ENCODE assay signal across 8 cellular contexts in the genomic region with DNA sequence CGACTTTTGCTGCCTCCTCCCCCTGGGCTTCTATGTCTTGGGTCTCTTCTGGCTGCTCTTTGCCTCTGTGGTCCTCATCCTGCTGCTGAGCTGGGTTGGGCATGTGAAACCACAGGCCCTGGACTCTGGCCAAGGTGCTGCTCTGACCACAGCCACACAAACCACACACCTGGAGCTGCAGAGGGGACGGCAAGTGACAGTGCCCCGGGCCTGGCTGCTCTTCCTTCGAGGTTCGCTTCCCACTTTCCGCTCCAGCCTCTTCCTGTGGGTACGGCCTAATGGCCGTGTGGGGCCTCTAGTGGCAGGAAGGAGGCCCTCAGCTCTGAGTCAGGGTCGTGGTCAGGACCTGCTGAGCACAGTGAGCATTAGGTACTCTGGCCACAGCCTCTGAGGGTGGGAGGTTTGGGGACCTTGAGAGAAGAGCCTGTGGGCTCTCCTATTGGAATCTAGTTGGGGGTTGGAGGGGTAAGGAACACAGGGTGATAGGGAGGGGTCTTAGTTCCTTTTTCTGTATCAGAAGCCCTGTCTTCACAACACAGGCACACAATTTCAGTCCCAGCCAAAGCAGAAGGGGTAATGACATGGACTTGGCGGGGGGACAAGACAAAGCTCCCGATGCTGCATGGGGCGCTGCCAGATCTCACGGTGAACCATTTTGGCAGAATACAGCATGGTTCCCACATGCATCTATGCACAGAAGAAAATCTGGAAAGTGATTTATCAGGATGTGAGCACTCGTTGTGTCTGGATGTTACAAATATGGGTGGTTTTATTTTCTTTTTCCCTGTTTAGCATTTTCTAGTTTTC. TPM values are rescaled to one million over a fixed set of nuclear protein-coding genes. Genes with fewer than 3 reads are reported as not detected.
DNase-seq lines count a peak whose midpoint lies in the region; TF ChIP-seq lines count a peak whose summit lies in the region.

No MANE protein-coding gene starts in this region.

- intact Hi-C loops in sigmoid colon (cut with DNase I) = no loop called here

- WGBS in sigmoid colon, 2 donors = 28 to 38% methylated on average over 14 of the region's 14 CpGs

- no peak overlapping the region for H3K4me3 ChIP-seq in sigmoid colon

- no peaks in the 10 kb centered on the region for H3K9me3 ChIP-seq in sigmoid colon

- H3K27me3 ChIP-seq in sigmoid colon = no peaks in the 10 kb centered on the region

- peak overlapping the region in 3 of 4 donors; percentile 5 to 42 (median 42) for H3K27ac ChIP-seq in sigmoid colon

- peak; percentile 30 for DNase-seq in COLO668 (lab: John Stamatoyannopoulos, UW; ENCODE audit: unreplicated experiment)
- DNase-seq in H4 (ENCODE audit: low spot score) = peak; percentile 42
- peak; percentile 33 to 38 for DNase-seq in SW 1271 (lab: John Stamatoyannopoulos, UW)
- peak; percentile 38 for DNase-seq in fibroblast of peridontal ligament (ENCODE audit: extremely low read depth)
- DNase-seq in sigmoid colon = no peak
- no peak for DNase-seq in central memory CD4-positive, alpha-beta T cell
- no peak for DNase-seq in stimulated activated naive CD4-positive, alpha-beta T cell treated with Interleukin-2 at 50 U/mL for 16 hours (lab: John Stamatoyannopoulos, UW)
- DNase-seq in stimulated activated CD4-positive, alpha-beta T cell treated with anti-CD3 and anti-CD28 coated beads, Interleukin-4, amount 100 ng/mL, for 4 hours = no peak

- no peak for TF ChIP-seq EP300 in sigmoid colon (IDR thresholded peaks at IDR 0.05)

- H3K36me3 ChIP-seq in sigmoid colon = peaks cover 13 to 27% (median 16%) of the 10 kb centered on the region in 4 donors

- H3K4me1 ChIP-seq in sigmoid colon = peaks cover 0 to 30% (median 24%) of the 10 kb centered on the region in 4 donors

- TF ChIP-seq POLR2A in sigmoid colon (IDR thresholded peaks at IDR 0.05) = no peak

- peak in 1 of 4 experiments; percentile 6 for TF ChIP-seq CTCF in sigmoid colon (IDR thresholded peaks at IDR 0.05)

RNA-seq across cellular contexts. Expression of gene GP1BA, which starts 2.3 kb away (rescaled TPM):
- total RNA-seq in H4 (2014; rRNA removed; shearing (Covaris generic)) = not detected in 2 replicates
- not detected for total RNA-seq in sigmoid colon
- polyA plus RNA-seq in sigmoid colon = 1 to 10 TPM in 1 of 3 donors, not detected in 2; 1.1 TPM

RNA-seq across cellular contexts. Expression of gene SLC25A11, which starts 5.5 kb away (rescaled TPM):
- 64.1 and 70.8 TPM in 2 replicates for total RNA-seq in H4 (2014; rRNA removed; shearing (Covaris generic))
- total RNA-seq in sigmoid colon = 10 to 100 TPM; 41.0 to 60.3 (median 48.6) TPM
- 10 to 100 TPM; 57.7 to 82.8 (median 79.9) TPM for polyA plus RNA-seq in sigmoid colon

RNA-seq across cellular contexts. Expression of gene RNF167, which starts 5.7 kb away (rescaled TPM):
- total RNA-seq in H4 (2014; rRNA removed; shearing (Covaris generic)) = 15.1 and 17.3 TPM in 2 replicates
- total RNA-seq in sigmoid colon = 10 to 100 TPM; 51.2 to 71.2 (median 60.3) TPM
- 100 to 1,000 TPM in 1 of 3 donors, 10 to 100 TPM in 2; 45.0 to 120 (median 83.9) TPM for polyA plus RNA-seq in sigmoid colon

RNA-seq across cellular contexts. Expression of gene PFN1, which starts 14.0 kb away (rescaled TPM):
- 738 and 894 TPM in 2 replicates for total RNA-seq in H4 (2014; rRNA removed; shearing (Covaris generic))
- 1,000 to 10,000 TPM in 1 of 4 donors, 100 to 1,000 TPM in 3; 690 to 1,141 (median 828) TPM for total RNA-seq in sigmoid colon
- polyA plus RNA-seq in sigmoid colon = 1,000 to 10,000 TPM in 1 of 3 donors, 100 to 1,000 TPM in 2; 853 to 1,404 (median 948) TPM

RNA-seq across cellular contexts. Expression of gene ENO3, which starts 16.5 kb away (rescaled TPM):
- 1.7 and 4.7 TPM in 2 replicates for total RNA-seq in H4 (2014; rRNA removed; shearing (Covaris generic))
- 1 to 10 TPM; 2.5 to 9.1 (median 5.1) TPM for total RNA-seq in sigmoid colon
- 10 to 100 TPM in 1 of 3 donors, 1 to 10 TPM in 1, under 1 TPM in 1; 0.69 to 10.3 (median 5.4) TPM for polyA plus RNA-seq in sigmoid colon

Comparison
In these comparisons a context has a peak if more than half of its experiments do, and no peak if none do; other contexts are left out.
1. DNase-seq: peak in COLO668 (single experiment), H4 (single experiment), SW 1271 (2 of 2) and fibroblast of peridontal ligament (single experiment); none in sigmoid colon (single experiment), central memory CD4-positive, alpha-beta T cell (single experiment), stimulated activated naive CD4-positive, alpha-beta T cell treated with Interleukin-2 at 50 U/mL for 16 hours (single experiment) and stimulated activated CD4-positive, alpha-beta T cell treated with anti-CD3 and anti-CD28 coated beads, Interleukin-4, amount 100 ng/mL, for 4 hours (0 of 2).